ENCODE assay signal across 8 cellular contexts in genomic region chr2:225041210-225041870, GRCh38. TPM values are rescaled to one million over a fixed set of nuclear protein-coding genes. Genes with fewer than 3 reads are reported as not detected.
A peak's percentile ranks its signal among the peaks of the same experiment; 100 is the strongest.
DNase-seq lines count a peak whose midpoint lies in the region; ATAC-seq and TF ChIP-seq lines count a peak whose summit lies in the region.

No MANE protein-coding gene starts in this region.

- no peak overlapping the region for H3K9ac ChIP-seq in iPS-18a (ENCODE audit: low read length)

- peak overlapping the region; percentile 66 for H3K4me3 ChIP-seq in iPS-18a (ENCODE audit: low read length)
- peak overlapping the region; percentile 87 to 100 (median 94) for H3K4me3 ChIP-seq in spleen

- no peaks in the 10 kb centered on the region for H3K36me3 ChIP-seq in iPS-18a (ENCODE audit: control insufficient read depth, low read depth, low read length)
- H3K36me3 ChIP-seq in spleen, result no peaks in the 10 kb centered on the region

- H3K4me1 ChIP-seq in iPS-18a (ENCODE audit: control insufficient read depth, low read depth, low read length) (no peaks in the 10 kb centered on the region), spleen (peaks cover 0 to 70% (median 54%) of the 10 kb centered on the region in 6 donors)

- ATAC-seq in GM18873 (IDR thresholded peaks at IDR 0.05; ENCODE audit: low FRiP score, unreplicated experiment) (peak; percentile 70), HG03135 (IDR thresholded peaks at IDR 0.05; ENCODE audit: unreplicated experiment) (peak; percentile 62), SK-N-SH treated with all-trans-retinoic acid at 6 μM for 48 hours (peak; percentile 48)

- WGBS in spleen, 5 donors, result 0 to 2% (median 0%) methylated on average over 28 of the region's 28 CpGs

- no peak for TF ChIP-seq CTCF in spleen (IDR thresholded peaks at IDR 0.05 in 8 of 11, conservative IDR thresholded peaks at IDR 0.05 in 3 of 11)

- intact Hi-C loops in spleen (cut with DNase I; ENCODE audit: low total_unique reads), result no loop called here

- H3K9me3 ChIP-seq in iPS-18a (ENCODE audit: control insufficient read depth, low read depth, low read length), result no peaks in the 10 kb centered on the region
- no peaks in the 10 kb centered on the region for H3K9me3 ChIP-seq in spleen

- H3K27ac ChIP-seq in iPS-18a (ENCODE audit: low read length), result no peak overlapping the region
- peak overlapping the region; percentile 57 to 89 (median 85) for H3K27ac ChIP-seq in spleen

- DNase-seq in A172 (ENCODE audit: low spot score) (peak; percentile 36), amniotic epithelial cell (ENCODE audit: low read depth) (peak; percentile 45), spleen (peak; percentile 86), NCI-H2171 (lab: John Stamatoyannopoulos, UW) (no peak)

- TF ChIP-seq POLR2A in spleen (IDR thresholded peaks at IDR 0.05), result no peak

- H3K27me3 ChIP-seq in iPS-18a (ENCODE audit: control insufficient read depth, insufficient read depth, low read length), result peaks cover 65% of the 10 kb centered on the region
- peaks cover 0 to 5% (median 0%) of the 10 kb centered on the region in 7 donors for H3K27me3 ChIP-seq in spleen (replicated peaks in 1 of 7)

TF ChIP-seq in SK-N-SH treated with all-trans-retinoic acid at 6 μM for 48 hours, 23 proteins besides CTCF, POLR2A, EP300 and RAD21:
- TF ChIP-seq ZFP3 (CRISPR knock-in tag; IDR thresholded peaks at IDR 0.05), result no peak
- TF ChIP-seq ARNTL (CRISPR knock-in tag; IDR thresholded peaks at IDR 0.05; ENCODE audit: borderline replicate concordance, low read depth), result no peak
- TF ChIP-seq CREB5 (CRISPR knock-in tag; IDR thresholded peaks at IDR 0.05; ENCODE audit: low read depth), result no peak
- TF ChIP-seq ISL1 (CRISPR knock-in tag; IDR thresholded peaks at IDR 0.05), result no peak
- no peak for TF ChIP-seq GLIS3 (CRISPR knock-in tag; IDR thresholded peaks at IDR 0.05)
- TF ChIP-seq ZC3H10 (CRISPR knock-in tag; IDR thresholded peaks at IDR 0.05), result no peak
- TF ChIP-seq SNAI2 (CRISPR knock-in tag; IDR thresholded peaks at IDR 0.05), result no peak
- TF ChIP-seq ZNF70 (CRISPR knock-in tag; IDR thresholded peaks at IDR 0.05), result no peak
- no peak for TF ChIP-seq BACH2 (CRISPR knock-in tag; IDR thresholded peaks at IDR 0.05; ENCODE audit: borderline replicate concordance)
- TF ChIP-seq TOX (CRISPR knock-in tag; IDR thresholded peaks at IDR 0.05; ENCODE audit: borderline replicate concordance), result no peak
- no peak for TF ChIP-seq PPARA (CRISPR knock-in tag; IDR thresholded peaks at IDR 0.05; ENCODE audit: borderline replicate concordance)

RNA-seq across cellular contexts. Expression of gene DOCK10, which starts 0.9 kb away (rescaled TPM):
- 22.7 and 37.5 TPM in 2 replicates for total RNA-seq in A172 (2014; rRNA removed; shearing (Covaris generic))
- 100 to 1,000 TPM; 130 to 203 (median 180) TPM for total RNA-seq in spleen
- polyA plus RNA-seq in spleen, result 10 to 100 TPM; 12.5 to 19.3 (median 18.3) TPM
